8 cellular contexts compared by ENCODE assay signal in genomic region chr4:182705389-182705788, GRCh38.
"Had no signal": no experiment of that assay in that cellular context is flagged by ENCODE, and none has a peak within 500 bp of the region (broad histone marks: within the 10 kb centered on the region; RNA-seq: fewer than 3 reads in every experiment).

No MANE protein-coding gene starts in this region.

- H3K4me3 ChIP-seq: GM12878 had no signal

- DNase-seq: GDM1, GF-D8 had no signal

- FAIRE-seq: G401.6, GM12878, GM12891, GM12892, GM18507, GM19239 had no signal

- ATAC-seq: GM12878 had no signal
